ENCODE assay signal across 15 cellular contexts in the genomic region with DNA sequence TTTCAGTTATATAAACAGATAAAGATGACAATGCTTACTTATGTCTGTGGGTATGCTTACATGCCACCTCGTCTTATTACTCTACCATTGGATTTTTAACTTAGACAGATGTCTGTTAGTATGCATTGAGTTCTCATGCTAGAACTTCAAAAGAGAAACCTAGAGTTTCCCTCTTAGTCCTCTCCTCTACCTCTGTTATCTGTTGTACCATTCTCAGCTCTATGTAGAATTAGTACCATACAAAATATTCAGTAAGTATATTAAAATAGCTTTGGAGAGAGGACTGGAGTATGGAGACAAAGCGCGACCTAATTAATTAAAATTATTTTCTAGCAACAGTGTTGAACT.
A peak's percentile ranks its signal among the peaks of the same experiment; 100 is the strongest.
DNase-seq lines count a peak whose midpoint lies in the region; ATAC-seq and TF ChIP-seq lines count a peak whose summit lies in the region.
"Had no signal": no experiment of that assay in that cellular context is flagged by ENCODE, and none has a peak within 500 bp of the region (broad histone marks: within the 10 kb centered on the region; RNA-seq: fewer than 3 reads in every experiment).

No MANE protein-coding gene starts in this region.

- H4K20me1 ChIP-seq in DND-41 (ENCODE audit: insufficient read depth, low read length), result 0 out of 2 replicates have a peak, but pooled peaks cover 10% of the 10 kb centered on the region

- H3K36me3 ChIP-seq in DND-41 (ENCODE audit: insufficient read depth, low read length), result no peaks in the 10 kb centered on the region
- H3K36me3 ChIP-seq in esophagus squamous epithelium, result no peaks in the 10 kb centered on the region

- WGBS in esophagus squamous epithelium, 2 donors, result 90 to 93% methylated on average over 3 of the region's 3 CpGs

- no peaks in the 10 kb centered on the region for H3K9me3 ChIP-seq in DND-41 (ENCODE audit: insufficient read depth, low read length, severe bottlenecking)
- no peaks in the 10 kb centered on the region for H3K9me3 ChIP-seq in esophagus squamous epithelium
- H3K9me3 ChIP-seq: testis had no signal

- no peak for TF ChIP-seq POLR2A in esophagus squamous epithelium (IDR thresholded peaks at IDR 0.05)

- H3K4me3 ChIP-seq in DND-41 (ENCODE audit: low read depth in 1 of 2, low read length in 2 of 2) (no peak overlapping the region), esophagus squamous epithelium (no peak overlapping the region)
- H3K4me3 ChIP-seq: testis had no signal

- H3K27ac ChIP-seq in DND-41 (ENCODE audit: low read length) (no peak overlapping the region), esophagus squamous epithelium (no peak overlapping the region)
- H3K27ac ChIP-seq: testis had no signal

- H3K79me2 ChIP-seq in DND-41 (ENCODE audit: insufficient read depth, low read length), result peaks cover 17% of the 10 kb centered on the region; the same call in 1 of the 2 replicates

- H3K4me1 ChIP-seq in DND-41 (ENCODE audit: insufficient read depth, low read length), result peaks cover 9% of the 10 kb centered on the region
- peaks cover 0 to 4% (median 0%) of the 10 kb centered on the region in 3 donors for H3K4me1 ChIP-seq in esophagus squamous epithelium
- H3K4me1 ChIP-seq: testis had no signal

- TF ChIP-seq CTCF in DND-41 (IDR thresholded peaks at IDR 0.05; ENCODE audit: borderline replicate concordance, extremely low read depth, low read length, poor library complexity, severe bottlenecking) (no peak), esophagus squamous epithelium (IDR thresholded peaks at IDR 0.05) (no peak)

- intact Hi-C loops in esophagus squamous epithelium (cut with DNase I), result no loop called here

- DNase-seq in DND-41 (no peak), esophagus squamous epithelium (lab: John Stamatoyannopoulos, UW) (no peak), GM03348 (ENCODE audit: low spot score) (no peak), inferior parietal cortex (ENCODE audit: extremely low spot score) (no peak)
- DNase-seq in stimulated activated naive CD8-positive, alpha-beta T cell treated with anti-CD3 and anti-CD28 coated beads, Interleukin-15, Interleukin-2, amounts not matched to agents 100 U/mL and 50 U/mL, for 24 hours, result no peak
- DNase-seq: activated T-cell treated with anti-CD3 and anti-CD28 coated beads for 4 hours, amniotic stem cell, kidney glomerular epithelial cell, natural killer cell, right cardiac atrium, SHP77 treated with DMSO at 0.1 percent for 48 hours, testis had no signal

- H3K4me2 ChIP-seq in DND-41 (ENCODE audit: insufficient read depth, low read length), result no peak overlapping the region

- ATAC-seq in DND-41 (ENCODE audit: insufficient read depth, low read depth), result peak; percentile 47
- ATAC-seq in GM19455 (IDR thresholded peaks at IDR 0.05; ENCODE audit: unreplicated experiment), result peak; percentile 26
- peak; percentile 38 for ATAC-seq in HG02798 (IDR thresholded peaks at IDR 0.05; ENCODE audit: poor library complexity, unreplicated experiment)
- ATAC-seq in HG03439 (IDR thresholded peaks at IDR 0.05; ENCODE audit: unreplicated experiment), result peak; percentile 19
- ATAC-seq in stimulated activated naive CD8-positive, alpha-beta T cell treated with anti-CD3 and anti-CD28 coated beads, Interleukin-15, Interleukin-2, amounts not matched to agents 100 U/mL and 50 U/mL, for 24 hours, result no peak
- ATAC-seq: natural killer cell, right cardiac atrium had no signal

- no peaks in the 10 kb centered on the region for H3K27me3 ChIP-seq in DND-41 (ENCODE audit: insufficient read depth, low read length, poor library complexity)
- no peaks in the 10 kb centered on the region for H3K27me3 ChIP-seq in esophagus squamous epithelium
- H3K27me3 ChIP-seq: testis had no signal

- H3K9ac ChIP-seq in DND-41 (ENCODE audit: low read depth, low read length), result no peak overlapping the region

- H2AFZ ChIP-seq in DND-41 (ENCODE audit: low read depth, low read length), result no peak overlapping the region
